ENCODE assay signal across 1 cellular context in genomic region chr19:29686285-29686805, GRCh38.
TF ChIP-seq lines count a peak whose summit lies in the region.

No MANE protein-coding gene starts in this region.

TF ChIP-seq in IMR-90, 13 proteins besides CTCF, POLR2A, EP300 and RAD21 (continued from another document):
- TF ChIP-seq ELK1 (IDR thresholded peaks at IDR 0.05; ENCODE audit: borderline replicate concordance, low read depth, low read length), result no peak
- TF ChIP-seq CEBPB (IDR thresholded peaks at IDR 0.05; ENCODE audit: low read depth, low read length), result no peak
- TF ChIP-seq RCOR1 (IDR thresholded peaks at IDR 0.05; ENCODE audit: insufficient replicate concordance, low read length), result no peak
- no peak for TF ChIP-seq USF2 (IDR thresholded peaks at IDR 0.05; ENCODE audit: low read depth, low read length)
- no peak for TF ChIP-seq BHLHE40 (IDR thresholded peaks at IDR 0.05; ENCODE audit: low read depth, low read length)
- TF ChIP-seq MAZ (IDR thresholded peaks at IDR 0.05; ENCODE audit: borderline replicate concordance, low read depth, low read length), result no peak
- TF ChIP-seq RFX5 (IDR thresholded peaks at IDR 0.05; ENCODE audit: low read depth, low read length), result no peak
- no peak for TF ChIP-seq MAFK (IDR thresholded peaks at IDR 0.05; ENCODE audit: low read depth, low read length)
- TF ChIP-seq CHD1 (IDR thresholded peaks at IDR 0.05; ENCODE audit: low read depth, low read length), result no peak
- no peak for TF ChIP-seq MXI1 (IDR thresholded peaks at IDR 0.05; ENCODE audit: borderline replicate concordance, low read depth, low read length)
